In the genomic region with DNA sequence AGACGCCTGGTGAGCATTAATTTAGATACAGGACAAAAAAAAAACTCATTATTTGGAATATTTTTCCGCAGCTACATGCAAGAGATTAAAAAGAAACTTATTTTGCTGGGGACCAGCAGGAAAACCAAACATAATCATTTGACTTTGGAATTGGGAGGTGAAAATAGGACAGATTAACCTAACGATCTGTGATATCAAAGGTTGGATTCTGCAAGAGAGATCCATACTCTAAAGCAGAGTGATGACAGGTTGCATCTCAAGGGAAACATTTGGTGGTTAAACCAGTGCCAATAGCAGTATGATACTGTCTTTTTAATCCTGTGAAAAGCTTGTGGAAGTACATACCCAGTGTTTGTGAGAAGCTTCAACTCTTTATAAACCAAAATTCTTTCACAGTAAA, we compare ENCODE assay signal across 24 cellular contexts.
"Had no signal": no experiment of that assay in that cellular context is flagged by ENCODE, and none has a peak within 500 bp of the region (broad histone marks: within the 10 kb centered on the region; RNA-seq: fewer than 3 reads in every experiment).

No MANE protein-coding gene starts in this region.

- H3K4me3 ChIP-seq: body of pancreas, hepatocyte, right atrium auricular region, skin epidermis, thoracic aorta had no signal

- H3K27ac Mint-ChIP-seq: activated CD4-positive, alpha-beta memory T cell treated with anti-CD3 and anti-CD28 coated beads, Interleukin-2, amount 10 ng/mL, durations not matched to agents 7 days and 5 days; activated CD4-positive, alpha-beta T cell treated with anti-CD3 and anti-CD28 coated beads for 36 hours; activated naive CD4-positive, alpha-beta T cell treated with anti-CD3 and anti-CD28 coated beads, Interleukin-2, amount 50 U/mL, for 72 hours; nephron progenitor cell; progenitor cell of endocrine pancreas had no signal

- H3K4me1 ChIP-seq: right atrium auricular region had no signal

- FAIRE-seq: colon, endometrium, kidney had no signal

- ATAC-seq: body of pancreas, left ventricle myocardium superior had no signal

- H3K36me3 ChIP-seq: right atrium auricular region, thoracic aorta had no signal

- H3K4me3 Mint-ChIP-seq: activated CD4-positive, alpha-beta memory T cell treated with anti-CD3 and anti-CD28 coated beads, Interleukin-2, amount 10 ng/mL, durations not matched to agents 7 days and 5 days; activated CD4-positive, alpha-beta T cell treated with anti-CD3 and anti-CD28 coated beads for 36 hours; nephron progenitor cell had no signal

- H3K27me3 Mint-ChIP-seq: progenitor cell of endocrine pancreas had no signal

- H3K9me3 ChIP-seq: body of pancreas, right atrium auricular region, thoracic aorta had no signal

- H3K27me3 ChIP-seq: body of pancreas, hepatocyte, right atrium auricular region had no signal

- H3K9me3 Mint-ChIP-seq: activated CD4-positive, alpha-beta memory T cell treated with anti-CD3 and anti-CD28 coated beads, Interleukin-2, amount 10 ng/mL, durations not matched to agents 7 days and 5 days; activated naive CD4-positive, alpha-beta T cell treated with anti-CD3 and anti-CD28 coated beads, Interleukin-2, amount 50 U/mL, for 72 hours; activated T-cell treated with anti-CD3 and anti-CD28 coated beads, Interleukin-2, amount 50 U/mL, for 72 hours; nephron progenitor cell had no signal

- DNase-seq: activated CD4-positive, alpha-beta memory T cell treated with anti-CD3 and anti-CD28 coated beads, Interleukin-2, amount 10 ng/mL, durations not matched to agents 7 days and 5 days; activated CD8-positive, alpha-beta memory T cell treated with anti-CD3 and anti-CD28 coated beads, Interleukin-2, amount 50 U/mL, for 4 hours; activated gamma-delta T cell; activated T-cell treated with anti-CD3 and anti-CD28 coated beads, Interleukin-2, amount 50 U/mL, for 72 hours; amygdala; body of pancreas; caudate nucleus; kidney; left ventricle myocardium superior; nephron progenitor cell; stimulated activated CD4-positive, alpha-beta T cell treated with anti-CD3 and anti-CD28 coated beads, Interleukin-15, amount 100 ng/mL, for 24 hours; stimulated activated CD4-positive, alpha-beta T cell treated with anti-CD3 and anti-CD28 coated beads, Interleukin-4, amount 100 ng/mL, for 1 hour; T-helper 1 cell; T1000 had no signal

- H3K27ac ChIP-seq: body of pancreas, hepatocyte, right atrium auricular region, skin epidermis, thoracic aorta, VCaP had no signal
